In genomic region chr1:170221495-170221894, GRCh38 we compare ENCODE assay signal across 20 cellular contexts.
"Had no signal": no experiment of that assay in that cellular context is flagged by ENCODE, and none has a peak within 500 bp of the region (broad histone marks: within the 10 kb centered on the region; RNA-seq: fewer than 3 reads in every experiment).

No MANE protein-coding gene starts in this region.

- DNase-seq: dorsolateral prefrontal cortex; effector CD4-positive, alpha-beta T cell; foreskin keratinocyte; glutamatergic neuron; mesendoderm; midbrain; naive thymus-derived CD4-positive, alpha-beta T cell; stimulated activated CD4-positive, alpha-beta T cell treated with anti-CD3 and anti-CD28 coated beads, Interleukin-12 subunit alpha, Interleukin-12 subunit beta, amount 100 ng/mL, for 4 hours; stimulated activated CD4-positive, alpha-beta T cell treated with anti-CD3 and anti-CD28 coated beads, Interleukin-1b, Interleukin-23, amount 100 ng/mL, for 48 hours; stimulated activated CD4-positive, alpha-beta T cell treated with anti-CD3 and anti-CD28 coated beads, Interleukin-4, amount 100 ng/mL, for 1 hour; stimulated activated CD8-positive, alpha-beta memory T cell treated with anti-CD3 and anti-CD28 coated beads, Interleukin-4, amount 100 ng/mL, for 48 hours; stimulated activated naive CD4-positive, alpha-beta T cell; stimulated activated naive CD8-positive, alpha-beta T cell treated with anti-CD3 and anti-CD28 coated beads, Interleukin-15, amount 100 ng/mL, for 72 hours; thyroid gland; upper lobe of left lung had no signal

- H3K4me1 Mint-ChIP-seq: naive thymus-derived CD4-positive, alpha-beta T cell; neural progenitor cell; stimulated activated naive CD8-positive, alpha-beta T cell treated with anti-CD3 and anti-CD28 coated beads, Interleukin-15, amount 100 ng/mL, for 72 hours had no signal

- H3K36me3 ChIP-seq: neural progenitor cell, thyroid gland, upper lobe of left lung had no signal

- H3K79me2 ChIP-seq: parathyroid adenoma had no signal

- H3K9me3 Mint-ChIP-seq: neural progenitor cell had no signal

- H3K36me3 Mint-ChIP-seq: naive thymus-derived CD4-positive, alpha-beta T cell; neural progenitor cell had no signal

- H2AFZ ChIP-seq: neural progenitor cell, parathyroid adenoma had no signal

- H3K27me3 Mint-ChIP-seq: progenitor cell of endocrine pancreas had no signal

- ATAC-seq: foreskin keratinocyte; naive thymus-derived CD4-positive, alpha-beta T cell; stimulated activated naive CD8-positive, alpha-beta T cell treated with anti-CD3 and anti-CD28 coated beads, Interleukin-15, amount 100 ng/mL, for 72 hours had no signal

- H3K4me1 ChIP-seq: foreskin keratinocyte, neural progenitor cell, parathyroid adenoma, thyroid gland, upper lobe of left lung had no signal

- H3K9me3 ChIP-seq: thyroid gland, upper lobe of left lung had no signal

- H3K4me2 ChIP-seq: neural progenitor cell, smooth muscle cell had no signal

- H3K4me3 Mint-ChIP-seq: naive thymus-derived CD4-positive, alpha-beta T cell; nephron; neural progenitor cell; stimulated activated naive CD8-positive, alpha-beta T cell treated with anti-CD3 and anti-CD28 coated beads, Interleukin-15, amount 100 ng/mL, for 72 hours had no signal

- H3K27ac ChIP-seq: dorsolateral prefrontal cortex, foreskin keratinocyte, neural progenitor cell, parathyroid adenoma, upper lobe of left lung had no signal

- H3K27me3 ChIP-seq: dorsolateral prefrontal cortex, foreskin keratinocyte, neural progenitor cell, thyroid gland, upper lobe of left lung had no signal

- H3K27ac Mint-ChIP-seq: naive thymus-derived CD4-positive, alpha-beta T cell; neural progenitor cell; stimulated activated naive CD8-positive, alpha-beta T cell treated with anti-CD3 and anti-CD28 coated beads, Interleukin-15, amount 100 ng/mL, for 72 hours had no signal

- H3K4me3 ChIP-seq: dorsolateral prefrontal cortex, neural progenitor cell, smooth muscle cell, thyroid gland, upper lobe of left lung had no signal

- H3K9ac ChIP-seq: neural progenitor cell, parathyroid adenoma had no signal
